Comparison of ENCODE assay signal across 8 cellular contexts in genomic region chr2:96762529-96763253, GRCh38. TPM values are rescaled to one million over a fixed set of nuclear protein-coding genes. Genes with fewer than 3 reads are reported as not detected.
DNase-seq lines count a peak whose midpoint lies in the region.

No MANE protein-coding gene starts in this region.

- peak overlapping the region; percentile 52 for H3K27ac ChIP-seq in ectodermal cell (ENCODE audit: insufficient read depth, low read depth, low read length, poor library complexity, severe bottlenecking)

- no peaks in the 10 kb centered on the region for H3K9me3 ChIP-seq in ectodermal cell (ENCODE audit: control insufficient read depth, low read length)
- no peaks in the 10 kb centered on the region for H3K9me3 ChIP-seq in neuron (ENCODE audit: low read length)

- WGBS in ectodermal cell, 2 experiments: 33 to 35% methylated on average over 14 of the region's 14 CpGs

- H2AFZ ChIP-seq in neuron (ENCODE audit: low read depth, low read length): no peak overlapping the region

- H3K4me1 ChIP-seq in ectodermal cell (ENCODE audit: control insufficient read depth, insufficient read depth, low read length) (peaks cover 27% of the 10 kb centered on the region), neuron (ENCODE audit: insufficient read depth, low read length) (peaks cover 26% of the 10 kb centered on the region)

- H3K27me3 ChIP-seq in ectodermal cell (ENCODE audit: control insufficient read depth, insufficient read depth, low read length, poor library complexity, severe bottlenecking): no peaks in the 10 kb centered on the region
- H3K27me3 ChIP-seq in neuron (ENCODE audit: insufficient read depth, low read length): no peaks in the 10 kb centered on the region

- H3K36me3 ChIP-seq in ectodermal cell (ENCODE audit: control insufficient read depth, insufficient read depth, low read length) (no peaks in the 10 kb centered on the region), neuron (ENCODE audit: insufficient read depth, low read length) (no peaks in the 10 kb centered on the region)

- H3K4me3 ChIP-seq in ectodermal cell (ENCODE audit: insufficient read depth, low read depth, low read length) (peak overlapping the region; percentile 60), neuron (ENCODE audit: low read length) (peak overlapping the region; percentile 31)

- DNase-seq in NCI-H2107 treated with DMSO at 0.1 percent for 48 hours (lab: John Stamatoyannopoulos, UW; ENCODE audit: unreplicated experiment) (peak; percentile 58), NCI-H2107 (lab: John Stamatoyannopoulos, UW) (no peak), NCI-H748 (lab: John Stamatoyannopoulos, UW; ENCODE audit: unreplicated experiment) (peak; percentile 50), NOMO-1 treated with dmso at 0.1 percent for 144 hours (lab: John Stamatoyannopoulos, UW; ENCODE audit: unreplicated experiment) (no peak), NCI-H1694 treated with DMSO at 0.1 percent for 48 hours (lab: John Stamatoyannopoulos, UW) (no peak)
- no peak for DNase-seq in activated CD4-positive, CD25-positive, alpha-beta regulatory T cell (lab: John Stamatoyannopoulos, UW)

RNA-seq across cellular contexts. Expression of gene CNNM4, which starts 2.0 kb away (rescaled TPM):
- polyA plus RNA-seq in ectodermal cell (2013, experiment 1 of 4): 23.3 TPM
- polyA plus RNA-seq in ectodermal cell (2013, experiment 2 of 4): 25.5 TPM
- 19.2 TPM for polyA plus RNA-seq in ectodermal cell (2013, experiment 3 of 4)
- polyA plus RNA-seq in ectodermal cell (2013, experiment 4 of 4): 20.1 TPM

RNA-seq across cellular contexts. Expression of gene LMAN2L, which starts 22.8 kb away (rescaled TPM):
- 38.7 TPM for polyA plus RNA-seq in ectodermal cell (2013, experiment 1 of 4)
- 45.6 TPM for polyA plus RNA-seq in ectodermal cell (2013, experiment 2 of 4)
- 30.2 TPM for polyA plus RNA-seq in ectodermal cell (2013, experiment 3 of 4)
- 37.2 TPM for polyA plus RNA-seq in ectodermal cell (2013, experiment 4 of 4)

RNA-seq across cellular contexts. Expression of gene CNNM3, which starts 53.4 kb away (rescaled TPM):
- polyA plus RNA-seq in ectodermal cell (2013, experiment 1 of 4): 27.0 TPM
- 26.9 TPM for polyA plus RNA-seq in ectodermal cell (2013, experiment 2 of 4)
- polyA plus RNA-seq in ectodermal cell (2013, experiment 3 of 4): 19.5 TPM
- 20.1 TPM for polyA plus RNA-seq in ectodermal cell (2013, experiment 4 of 4)

Comparison
In these comparisons a context has a peak if more than half of its experiments do, and no peak if none do; other contexts are left out.
1. DNase-seq: peak in NCI-H2107 treated with DMSO at 0.1 percent for 48 hours (single experiment) and NCI-H748 (single experiment); none in NCI-H2107 (single experiment), NOMO-1 treated with dmso at 0.1 percent for 144 hours (single experiment), activated CD4-positive, CD25-positive, alpha-beta regulatory T cell (0 of 4) and NCI-H1694 treated with DMSO at 0.1 percent for 48 hours (single experiment).